ENCODE assay signal across 1 cellular context in the genomic region with DNA sequence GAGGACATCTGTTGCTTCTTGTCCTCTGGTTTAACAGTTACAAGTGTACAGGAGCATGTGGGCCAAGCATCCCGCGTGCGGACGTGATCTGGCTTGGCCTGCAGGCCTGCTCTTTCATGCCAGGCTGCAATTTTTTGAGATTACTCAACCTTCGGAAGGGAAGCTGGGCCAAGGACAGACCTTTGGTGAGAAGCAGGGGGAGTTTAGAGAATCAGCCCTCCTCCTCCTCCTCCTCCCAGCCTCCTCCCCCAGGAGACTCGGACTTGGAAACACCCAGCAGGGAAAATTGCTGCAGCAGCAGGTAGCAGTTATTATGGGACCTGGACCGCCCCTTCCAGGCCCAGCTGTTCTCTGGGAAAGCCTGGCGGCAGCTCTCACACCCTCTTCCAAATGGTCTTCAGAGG.
A peak's percentile ranks its signal among the peaks of the same experiment; 100 is the strongest.
TF ChIP-seq lines count a peak whose summit lies in the region.

No MANE protein-coding gene starts in this region.

TF ChIP-seq in IMR-90, 13 proteins besides CTCF, POLR2A, EP300 and RAD21:
- TF ChIP-seq BHLHE40 (IDR thresholded peaks at IDR 0.05; ENCODE audit: low read depth, low read length): peak; percentile 86
- no peak for TF ChIP-seq RFX5 (IDR thresholded peaks at IDR 0.05; ENCODE audit: low read depth, low read length)
- no peak for TF ChIP-seq MAFK (IDR thresholded peaks at IDR 0.05; ENCODE audit: low read depth, low read length)
- TF ChIP-seq, protein P1, sequence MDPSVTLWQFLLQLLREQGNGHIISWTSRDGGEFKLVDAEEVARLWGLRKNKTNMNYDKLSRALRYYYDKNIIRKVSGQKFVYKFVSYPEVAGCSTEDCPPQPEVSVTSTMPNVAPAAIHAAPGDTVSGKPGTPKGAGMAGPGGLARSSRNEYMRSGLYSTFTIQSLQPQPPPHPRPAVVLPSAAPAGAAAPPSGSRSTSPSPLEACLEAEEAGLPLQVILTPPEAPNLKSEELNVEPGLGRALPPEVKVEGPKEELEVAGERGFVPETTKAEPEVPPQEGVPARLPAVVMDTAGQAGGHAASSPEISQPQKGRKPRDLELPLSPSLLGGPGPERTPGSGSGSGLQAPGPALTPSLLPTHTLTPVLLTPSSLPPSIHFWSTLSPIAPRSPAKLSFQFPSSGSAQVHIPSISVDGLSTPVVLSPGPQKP (IDR thresholded peaks at IDR 0.05; ENCODE audit: borderline replicate concordance, low read depth, low read length): no peak
- peak; percentile 27; the same call in 1 of the 2 replicates for TF ChIP-seq FOS (IDR thresholded peaks at IDR 0.05; ENCODE audit: low read depth, low read length)
- peak; percentile 77; the same call in 1 of the 2 replicates for TF ChIP-seq MXI1 (IDR thresholded peaks at IDR 0.05; ENCODE audit: borderline replicate concordance, low read depth, low read length)
- peak; percentile 64; the same call in 1 of the 2 replicates for TF ChIP-seq MAZ (IDR thresholded peaks at IDR 0.05; ENCODE audit: borderline replicate concordance, low read depth, low read length)
- TF ChIP-seq, protein P2, sequence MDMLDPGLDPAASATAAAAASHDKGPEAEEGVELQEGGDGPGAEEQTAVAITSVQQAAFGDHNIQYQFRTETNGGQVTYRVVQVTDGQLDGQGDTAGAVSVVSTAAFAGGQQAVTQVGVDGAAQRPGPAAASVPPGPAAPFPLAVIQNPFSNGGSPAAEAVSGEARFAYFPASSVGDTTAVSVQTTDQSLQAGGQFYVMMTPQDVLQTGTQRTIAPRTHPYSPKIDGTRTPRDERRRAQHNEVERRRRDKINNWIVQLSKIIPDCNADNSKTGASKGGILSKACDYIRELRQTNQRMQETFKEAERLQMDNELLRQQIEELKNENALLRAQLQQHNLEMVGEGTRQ (IDR thresholded peaks at IDR 0.05; ENCODE audit: low read depth, low read length): peak; percentile 54; the same call in 1 of the 2 replicates
- peak; percentile 80 for TF ChIP-seq CEBPB (IDR thresholded peaks at IDR 0.05; ENCODE audit: low read depth, low read length)
- TF ChIP-seq CHD1 (IDR thresholded peaks at IDR 0.05; ENCODE audit: low read depth, low read length): no peak
- TF ChIP-seq SMC3 (IDR thresholded peaks at IDR 0.05; ENCODE audit: low read depth, low read length): no peak
- TF ChIP-seq NFE2L2 (IDR thresholded peaks at IDR 0.05; ENCODE audit: low read depth, low read length): peak; percentile 10; the same call in 1 of the 2 replicates
- TF ChIP-seq RCOR1 (IDR thresholded peaks at IDR 0.05; ENCODE audit: insufficient replicate concordance, low read length): no peak
